Comparison of ENCODE assay signal across 10 cellular contexts in genomic region chr10:29554660-29555059, GRCh38.
DNase-seq lines count a peak whose midpoint lies in the region; ATAC-seq and TF ChIP-seq lines count a peak whose summit lies in the region.
"Had no signal": no experiment of that assay in that cellular context is flagged by ENCODE, and none has a peak within 500 bp of the region (broad histone marks: within the 10 kb centered on the region; RNA-seq: fewer than 3 reads in every experiment).

No MANE protein-coding gene starts in this region.

- DNase-seq in AG09309 (ENCODE audit: low read depth) (no peak), HFFc6 (peak; percentile 7), astrocyte of the cerebellum (ENCODE audit: low read depth) (peak; percentile 43)
- DNase-seq in naive thymus-derived CD4-positive, alpha-beta T cell: no peak
- DNase-seq in activated effector memory CD4-positive, alpha-beta T cell treated with anti-CD3 and anti-CD28 coated beads, Interleukin-2, amount 50 U/mL, for 16 hours: no peak
- no peak for DNase-seq in NK-92 treated with Interleukin-12 subunit alpha and Interleukin-12 subunit beta, amount 100 ng/mL, for 24 hours (lab: John Stamatoyannopoulos, UW)
- DNase-seq: activated CD8-positive, alpha-beta memory T cell treated with anti-CD3 and anti-CD28 coated beads, Interleukin-2, amount 50 U/mL, for 48 hours had no signal

- no peak overlapping the region for H3K4me3 ChIP-seq in AG09309 (ENCODE audit: control insufficient read depth, low read depth, low read length)
- H3K4me3 ChIP-seq in astrocyte of the cerebellum (ENCODE audit: low read depth, low read length): no peak overlapping the region
- no peak overlapping the region for H3K4me3 ChIP-seq in naive thymus-derived CD4-positive, alpha-beta T cell (ENCODE audit: low read length)

- H3K36me3 ChIP-seq in naive thymus-derived CD4-positive, alpha-beta T cell (ENCODE audit: control insufficient read depth in 2 of 3, insufficient read depth in 3 of 3, low read length in 3 of 3): peaks cover 0 to 34% (median 6%) of the 10 kb centered on the region in 3 experiments

- H3K4me1 ChIP-seq in naive thymus-derived CD4-positive, alpha-beta T cell (ENCODE audit: control insufficient read depth in 2 of 2, insufficient read depth in 2 of 2, low read length in 2 of 2): no peaks in the 10 kb centered on the region

- H3K9me3 ChIP-seq in naive thymus-derived CD4-positive, alpha-beta T cell (ENCODE audit: control insufficient read depth in 2 of 3, low read length in 3 of 3): no peaks in the 10 kb centered on the region

- H3K4me3 Mint-ChIP-seq in HFFc6: no peak overlapping the region
- H3K4me3 Mint-ChIP-seq in naive thymus-derived CD4-positive, alpha-beta T cell: peak overlapping the region in 1 of 10 donors; percentile 60

- ATAC-seq in naive thymus-derived CD4-positive, alpha-beta T cell: peak; percentile 56
- ATAC-seq in HG03378 (IDR thresholded peaks at IDR 0.05; ENCODE audit: unreplicated experiment) (no peak), HG02759 (IDR thresholded peaks at IDR 0.05; ENCODE audit: unreplicated experiment) (no peak)
- ATAC-seq: right cardiac atrium had no signal

- CTCF ChIA-PET in naive thymus-derived CD4-positive, alpha-beta T cell (lab: Charles Lee): no interaction called here

- H3K27me3 ChIP-seq in naive thymus-derived CD4-positive, alpha-beta T cell (ENCODE audit: control insufficient read depth in 2 of 2, insufficient read depth in 2 of 2, low read length in 2 of 2): no peaks in the 10 kb centered on the region

- in situ Hi-C loops in astrocyte of the cerebellum (cut with HindIII; ENCODE audit: low sequenced_read_pairs): loop anchor here (5.0 kb wide), 1 partner anchor 38 kb away; no protein-coding TSS in a partner anchor

- no peaks in the 10 kb centered on the region for H3K9me3 Mint-ChIP-seq in HFFc6
- H3K9me3 Mint-ChIP-seq in naive thymus-derived CD4-positive, alpha-beta T cell: peaks cover 0 to 4% (median 0%) of the 10 kb centered on the region in 11 donors

- H3K27me3 Mint-ChIP-seq in HFFc6 (ENCODE audit: insufficient read depth): peaks cover 16% of the 10 kb centered on the region
- H3K27me3 Mint-ChIP-seq in naive thymus-derived CD4-positive, alpha-beta T cell: no peaks in the 10 kb centered on the region

- no peak overlapping the region for H3K27ac Mint-ChIP-seq in HFFc6
- H3K27ac Mint-ChIP-seq in naive thymus-derived CD4-positive, alpha-beta T cell: peak overlapping the region in 1 of 9 donors; percentile 90

- POLR2A ChIA-PET in naive thymus-derived CD4-positive, alpha-beta T cell (lab: Charles Lee): interaction anchor here (0.6 kb wide), 1 partner anchor 24 kb away, joined by 3 read pairs; no protein-coding TSS in a partner anchor

- TF ChIP-seq CTCF in AG09309 (IDR thresholded peaks at IDR 0.05; ENCODE audit: control insufficient read depth, insufficient read depth, low read depth, low read length, missing control alignments) (peak; percentile 21), HFFc6 (IDR thresholded peaks at IDR 0.05) (peak; percentile 26), astrocyte of the cerebellum (IDR thresholded peaks at IDR 0.05; ENCODE audit: low read depth, low read length, missing control alignments) (peak; percentile 49)

- no peaks in the 10 kb centered on the region for H3K36me3 Mint-ChIP-seq in HFFc6 (ENCODE audit: low read depth)
- peaks cover 7 to 37% (median 31%) of the 10 kb centered on the region in 5 donors for H3K36me3 Mint-ChIP-seq in naive thymus-derived CD4-positive, alpha-beta T cell

- H3K4me1 Mint-ChIP-seq in HFFc6 (ENCODE audit: low read depth): peaks cover 23% of the 10 kb centered on the region
- H3K4me1 Mint-ChIP-seq in naive thymus-derived CD4-positive, alpha-beta T cell: peaks cover 0 to 22% (median 0%) of the 10 kb centered on the region in 7 donors

- no peak overlapping the region for H3K27ac ChIP-seq in naive thymus-derived CD4-positive, alpha-beta T cell (ENCODE audit: low read depth, low read length)

- intact Hi-C loops in naive thymus-derived CD4-positive, alpha-beta T cell (cut with micrococcal nuclease): no loop called here

Comparison
In these comparisons a context has a peak if more than half of its experiments do, and no peak if none do; other contexts are left out.
1. DNase-seq: peak in HFFc6 (single experiment) and astrocyte of the cerebellum (single experiment); none in AG09309 (single experiment), naive thymus-derived CD4-positive, alpha-beta T cell (0 of 9), activated effector memory CD4-positive, alpha-beta T cell treated with anti-CD3 and anti-CD28 coated beads, Interleukin-2, amount 50 U/mL, for 16 hours (single experiment) and NK-92 treated with Interleukin-12 subunit alpha and Interleukin-12 subunit beta, amount 100 ng/mL, for 24 hours (single experiment).
2. Peak in every context shown above with its lines, with median percentiles within 50 percentile points of each other: CTCF ChIP-seq.